ENCODE assay signal across 8 cellular contexts in the genomic region with DNA sequence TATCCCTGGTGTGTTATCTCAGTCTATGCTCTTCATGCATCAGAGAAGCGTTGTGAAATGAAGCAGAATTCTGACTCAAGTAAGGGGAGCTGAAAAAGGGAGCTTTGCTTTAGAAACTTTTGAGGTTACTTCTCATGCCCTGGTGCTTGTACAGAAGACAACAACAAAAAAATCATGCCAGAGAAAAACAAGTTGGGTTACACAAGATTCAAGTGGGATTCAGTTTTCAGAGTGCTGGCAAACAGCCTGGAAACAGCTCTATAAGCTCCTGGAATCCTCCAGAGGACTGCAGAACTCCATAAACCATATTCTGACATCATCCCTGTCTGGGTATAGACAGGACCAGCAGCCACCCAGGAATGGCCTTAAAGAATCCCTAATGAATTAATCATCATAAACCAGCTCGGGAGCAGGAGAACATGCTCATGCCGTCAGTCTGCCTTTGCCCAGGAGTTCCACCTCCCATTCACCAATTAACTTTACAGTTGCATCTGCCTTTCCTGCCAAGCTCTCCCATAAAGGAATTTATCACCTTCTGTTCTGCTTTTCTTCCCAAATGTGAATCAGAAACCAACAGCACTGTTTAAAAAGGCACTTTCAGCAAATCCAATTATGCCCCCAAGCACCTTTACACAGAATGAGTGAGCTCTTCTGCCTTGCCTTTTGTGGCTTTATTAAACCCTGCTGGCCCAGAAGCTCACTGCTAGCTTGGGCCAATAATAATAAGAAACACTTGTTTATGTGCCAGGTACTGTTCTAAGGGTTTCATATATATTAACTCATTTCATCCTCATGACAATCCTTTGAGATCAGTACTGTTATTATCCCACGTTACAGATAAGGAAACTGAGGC. TPM values are rescaled to one million over a fixed set of nuclear protein-coding genes. Genes with fewer than 3 reads are reported as not detected.
DNase-seq lines count a peak whose midpoint lies in the region; TF ChIP-seq lines count a peak whose summit lies in the region.

No MANE protein-coding gene starts in this region.

- peak; percentile 53 for DNase-seq in DMS53 (lab: John Stamatoyannopoulos, UW)
- peak; percentile 96 for DNase-seq in NCI-H1694 treated with DMSO at 0.1 percent for 48 hours (lab: John Stamatoyannopoulos, UW)
- peak; percentile 90 for DNase-seq in astrocyte of the spinal cord (ENCODE audit: low read depth, low spot score)
- DNase-seq in myocyte (ENCODE audit: low read depth), result peak; percentile 54
- no peak for DNase-seq in activated T-cell treated with anti-CD3 and anti-CD28 coated beads, Interleukin-2, amount 50 U/mL, for 1 hour
- no peak for DNase-seq in SKM-1 treated with dmso at 0.1 percent for 144 hours (lab: John Stamatoyannopoulos, UW; ENCODE audit: unreplicated experiment)
- DNase-seq in activated gamma-delta T cell treated with Interleukin-2 at 50 U/mL for 16 hours, result no peak
- no peak for DNase-seq in GM13977 (ENCODE audit: low spot score)

- no peak overlapping the region for H3K4me3 ChIP-seq in astrocyte of the spinal cord (ENCODE audit: low read depth, low read length)

- no peak for TF ChIP-seq CTCF in astrocyte of the spinal cord (IDR thresholded peaks at IDR 0.05; ENCODE audit: low read depth, low read length)
- no peak for TF ChIP-seq CTCF in GM13977 (IDR thresholded peaks at IDR 0.05; ENCODE audit: extremely low read depth, insufficient read depth, missing control alignments)

- in situ Hi-C loops in astrocyte of the spinal cord (cut with HindIII; ENCODE audit: low sequenced_read_pairs) (no loop called here), GM13977 (cut with MboI; ENCODE audit: low pct_unique_long_range_greater_than_20kb, low sequenced_read_pairs, unreplicated experiment) (no loop called here)

RNA-seq across cellular contexts. Expression of a gene that starts 54.5 kb away (rescaled TPM):
- 33.9 and 39.2 TPM in 2 replicates for total RNA-seq in myocyte
- 15.3 TPM for polyA plus RNA-seq in myocyte (2012)

Comparison
In these comparisons a context has a peak if more than half of its experiments do, and no peak if none do; other contexts are left out.
1. DNase-seq: peak in DMS53 (single experiment), NCI-H1694 treated with DMSO at 0.1 percent for 48 hours (single experiment), astrocyte of the spinal cord (single experiment) and myocyte (single experiment); none in activated T-cell treated with anti-CD3 and anti-CD28 coated beads, Interleukin-2, amount 50 U/mL, for 1 hour (single experiment), SKM-1 treated with dmso at 0.1 percent for 144 hours (single experiment), activated gamma-delta T cell treated with Interleukin-2 at 50 U/mL for 16 hours (single experiment) and GM13977 (single experiment).